Comparison of ENCODE assay signal across 11 cellular contexts in genomic region chr3:120144267-120144666, GRCh38. TPM values are rescaled to one million over a fixed set of nuclear protein-coding genes. Genes with fewer than 3 reads are reported as not detected.
DNase-seq lines count a peak whose midpoint lies in the region; ATAC-seq and TF ChIP-seq lines count a peak whose summit lies in the region.
"Had no signal": no experiment of that assay in that cellular context is flagged by ENCODE, and none has a peak within 500 bp of the region (broad histone marks: within the 10 kb centered on the region; RNA-seq: fewer than 3 reads in every experiment).

No MANE protein-coding gene starts in this region.

- WGBS in aorta, 2 donors = 23 to 27% methylated on average over 4 of the region's 4 CpGs

- no peak overlapping the region for H3K4me2 ChIP-seq in osteoblast (ENCODE audit: insufficient read depth, low read length)

- H4K20me1 ChIP-seq in osteoblast (ENCODE audit: insufficient read depth, low read length) = no peaks in the 10 kb centered on the region

- H3K36me3 ChIP-seq in osteoblast (ENCODE audit: insufficient read depth, low read length) (no peaks in the 10 kb centered on the region), aorta (ENCODE audit: control insufficient read depth in 1 of 2, insufficient read depth in 2 of 2, low read length in 1 of 2) (no peaks in the 10 kb centered on the region)

- H3K4me3 ChIP-seq in foreskin fibroblast (ENCODE audit: low read depth in 1 of 2, low read length in 2 of 2) (no peak overlapping the region), osteoblast (ENCODE audit: insufficient read depth, low read length) (no peak overlapping the region), aorta (ENCODE audit: low read length in 2 of 2) (no peak overlapping the region)

- in situ Hi-C loops in SK-MEL-5 (cut with HindIII; ENCODE audit: low pct_unique_long_range_greater_than_20kb, low sequenced_read_pairs) = no loop called here

- H3K79me2 ChIP-seq in osteoblast (ENCODE audit: insufficient read depth, low read length) = no peaks in the 10 kb centered on the region

- H3K9me3 ChIP-seq in osteoblast (ENCODE audit: low read depth, low read length) (no peaks in the 10 kb centered on the region), aorta (ENCODE audit: control insufficient read depth, low read length) (no peaks in the 10 kb centered on the region)

- H3K4me1 ChIP-seq in osteoblast (ENCODE audit: insufficient read depth, low read length) (peaks cover 18% of the 10 kb centered on the region), aorta (ENCODE audit: control insufficient read depth in 1 of 2, insufficient read depth in 2 of 2, low read length in 2 of 2) (peaks cover 0 to 1% of the 10 kb centered on the region in 2 donors)

- POLR2A ChIA-PET in GM10248 (lab: Yijun Ruan, JAX) = no interaction called here

- H2AFZ ChIP-seq in osteoblast (ENCODE audit: low read length) = peak overlapping the region; percentile 7

- H3K27me3 ChIP-seq in osteoblast (ENCODE audit: insufficient read depth, low read length) (no peaks in the 10 kb centered on the region), aorta (ENCODE audit: control insufficient read depth in 1 of 2, insufficient read depth in 2 of 2, low read length in 1 of 2) (no peaks in the 10 kb centered on the region)

- H3K27ac ChIP-seq in osteoblast (ENCODE audit: low read depth, low read length) = no peak overlapping the region
- no peak overlapping the region for H3K27ac ChIP-seq in aorta (ENCODE audit: low read depth in 1 of 2, low read length in 2 of 2)

- no peak for TF ChIP-seq CTCF in foreskin fibroblast (IDR thresholded peaks at IDR 0.05; ENCODE audit: low read depth, low read length)
- no peak for TF ChIP-seq CTCF in osteoblast (IDR thresholded peaks at IDR 0.05; ENCODE audit: extremely low read depth, low read depth, low read length)
- no peak for TF ChIP-seq CTCF in GM10248 (IDR thresholded peaks at IDR 0.05; ENCODE audit: control extremely low read depth, extremely low read depth, low read depth, missing control alignments)

- CTCF ChIA-PET in GM10248 (lab: Yijun Ruan, JAX) = interaction anchor here (1.2 kb wide), 3 partner anchors 9 to 13 kb away, joined by 3 to 4 read pairs (median 3); no protein-coding TSS in a partner anchor

- no peak for ATAC-seq in aorta (ENCODE audit: low FRiP score)

- intact Hi-C loops in aorta (cut with DNase I) = no loop called here

- DNase-seq in GM03348 (ENCODE audit: low spot score) = peak; percentile 58
- DNase-seq in SK-MEL-5 (ENCODE audit: low read depth, low spot score) = peak; percentile 28
- DNase-seq in foreskin fibroblast = peak; percentile 35 to 56
- DNase-seq in osteoblast (ENCODE audit: insufficient read length, low spot score, missing footprints) = peak; percentile 22
- DNase-seq in RKO (ENCODE audit: low spot score) = no peak
- DNase-seq in stimulated activated CD4-positive, alpha-beta T cell treated with anti-CD3 and anti-CD28 coated beads, Interleukin-12 subunit alpha, Interleukin-12 subunit beta, amount 100 ng/mL, for 4 hours = no peak
- DNase-seq in GM10248 (ENCODE audit: extremely low spot score) = no peak
- DNase-seq in aorta = no peak
- DNase-seq: activated CD4-positive, CD25-positive, alpha-beta regulatory T cell; effector CD8-positive, alpha-beta T cell; stimulated activated CD4-positive, alpha-beta T cell treated with anti-CD3 and anti-CD28 coated beads, Interleukin-2, amount 100 ng/mL, for 48 hours had no signal

RNA-seq across cellular contexts. Expression of gene GSK3B, which starts 50.0 kb away (rescaled TPM):
- 46.1 and 55.2 TPM in 2 replicates for total RNA-seq in SK-MEL-5 (2014; rRNA removed; shearing (Covaris generic))
- 37.7 and 40.5 TPM in 2 replicates for polyA plus RNA-seq in SK-MEL-5 (2015; cell fraction: cytosol; rRNA removed)
- polyA plus RNA-seq in SK-MEL-5 (2015; cell fraction: nucleus; rRNA removed) = 13.2 and 16.4 TPM in 2 replicates
- 79.9 and 87.9 TPM in 2 replicates for total RNA-seq in osteoblast
- 10 to 100 TPM; 34.3 to 37.8 TPM for total RNA-seq in aorta
- polyA plus RNA-seq in aorta = 1 to 10 TPM; 4.5 to 5.4 TPM

Comparison
In these comparisons a context has a peak if more than half of its experiments do, and no peak if none do; other contexts are left out.
1. DNase-seq: peak in GM03348 (single experiment), SK-MEL-5 (single experiment), foreskin fibroblast (2 of 2) and osteoblast (single experiment); none in RKO (single experiment), stimulated activated CD4-positive, alpha-beta T cell treated with anti-CD3 and anti-CD28 coated beads, Interleukin-12 subunit alpha, Interleukin-12 subunit beta, amount 100 ng/mL, for 4 hours (single experiment), GM10248 (single experiment) and aorta (0 of 2).